Comparison of ENCODE assay signal across 8 cellular contexts in genomic region chr3:134250717-134251220, GRCh38. TPM values are rescaled to one million over a fixed set of nuclear protein-coding genes. Genes with fewer than 3 reads are reported as not detected.
DNase-seq lines count a peak whose midpoint lies in the region; ATAC-seq lines count a peak whose summit lies in the region.

TSS of gene RYK (minus strand) at chr3:134250859. CDS start at chr3:134250654, 205 bp downstream.

- H3K4me3 Mint-ChIP-seq in activated T-helper 2 cell treated with anti-CD3 and anti-CD28 coated beads, Interferon-gamma antibody, Interleukin-2, Interleukin-4, amounts not matched to agents 10 μg/mL and 5 μg/mL and 100 μg/mL, durations not matched to agents 14 hours and 24 hours and 36 hours (ENCODE audit: low read depth), result peak within 1 kb of the TSS; percentile 87
- H3K4me3 Mint-ChIP-seq in natural killer cell treated with Interleukin-12 subunit alpha and Interleukin-12 subunit beta and Interleukin-15 and Interleukin-18, amount 100 ng/mL, for 72 hours, result peak within 1 kb of the TSS; percentile 94

- peak; percentile 74 for ATAC-seq in GM21786 (IDR thresholded peaks at IDR 0.05; ENCODE audit: unreplicated experiment)
- ATAC-seq in natural killer cell treated with Interleukin-12 subunit alpha and Interleukin-12 subunit beta and Interleukin-15 and Interleukin-18, amount 100 ng/mL, for 72 hours, result peak; percentile 93 to 94
- ATAC-seq in stimulated activated naive CD8-positive, alpha-beta T cell treated with anti-CD3 and anti-CD28 coated beads, Interleukin-15, Interleukin-2, amounts not matched to agents 100 U/mL and 50 U/mL, for 24 hours, result peak; percentile 84

- H3K27me3 Mint-ChIP-seq in activated T-helper 2 cell treated with anti-CD3 and anti-CD28 coated beads, Interferon-gamma antibody, Interleukin-2, Interleukin-4, amounts not matched to agents 10 μg/mL and 5 μg/mL and 100 μg/mL, durations not matched to agents 14 hours and 24 hours and 36 hours (ENCODE audit: low read depth), result peaks cover 44% of the 10 kb centered on the region
- peaks cover 12 to 21% of the 10 kb centered on the region in 2 donors for H3K27me3 Mint-ChIP-seq in natural killer cell treated with Interleukin-12 subunit alpha and Interleukin-12 subunit beta and Interleukin-15 and Interleukin-18, amount 100 ng/mL, for 72 hours

- intact Hi-C loops in activated T-helper 2 cell treated with anti-CD3 and anti-CD28 coated beads, Interferon-gamma antibody, Interleukin-2, Interleukin-4, amounts not matched to agents 10 μg/mL and 5 μg/mL and 100 μg/mL, durations not matched to agents 14 hours and 24 hours and 36 hours (cut with micrococcal nuclease), result loop anchor here (2.0 to 5.0 kb wide), 4 partner anchors 18 to 678 kb away; partner anchors contain the start of genes ANAPC13, CDV3 and CEP63

- H3K36me3 Mint-ChIP-seq in activated T-helper 2 cell treated with anti-CD3 and anti-CD28 coated beads, Interferon-gamma antibody, Interleukin-2, Interleukin-4, amounts not matched to agents 10 μg/mL and 5 μg/mL and 100 μg/mL, durations not matched to agents 14 hours and 24 hours and 36 hours (ENCODE audit: low read depth), result no peaks in the 10 kb centered on the region
- no peaks in the 10 kb centered on the region for H3K36me3 Mint-ChIP-seq in natural killer cell treated with Interleukin-12 subunit alpha and Interleukin-12 subunit beta and Interleukin-15 and Interleukin-18, amount 100 ng/mL, for 72 hours

- DNase-seq in DMS79 treated with DMSO at 0.1 percent for 48 hours (lab: John Stamatoyannopoulos, UW) (peak; percentile 75), RKO (ENCODE audit: low spot score) (peak; percentile 83), fibroblast of peridontal ligament (ENCODE audit: extremely low read depth) (peak; percentile 54)
- peak; percentile 63 for DNase-seq in activated T-helper 2 cell treated with anti-CD3 and anti-CD28 coated beads, Interferon-gamma antibody, Interleukin-2, Interleukin-4, amounts not matched to agents 10 μg/mL and 5 μg/mL and 100 μg/mL, durations not matched to agents 14 hours and 24 hours and 36 hours (ENCODE audit: low spot score)
- DNase-seq in natural killer cell treated with Interleukin-12 subunit alpha and Interleukin-12 subunit beta and Interleukin-15 and Interleukin-18, amount 100 ng/mL, for 72 hours (ENCODE audit: low spot score), result peak; percentile 89
- peak; percentile 81 for DNase-seq in stimulated activated naive CD8-positive, alpha-beta T cell treated with anti-CD3 and anti-CD28 coated beads, Interleukin-15, Interleukin-2, amounts not matched to agents 100 U/mL and 50 U/mL, for 24 hours

- H3K36me3 ChIP-seq in KOPT-K1 (ENCODE audit: insufficient read depth, low read length), result no peaks in the 10 kb centered on the region

- H3K4me1 Mint-ChIP-seq in activated T-helper 2 cell treated with anti-CD3 and anti-CD28 coated beads, Interferon-gamma antibody, Interleukin-2, Interleukin-4, amounts not matched to agents 10 μg/mL and 5 μg/mL and 100 μg/mL, durations not matched to agents 14 hours and 24 hours and 36 hours (ENCODE audit: low read depth), result peaks cover 40% of the 10 kb centered on the region
- H3K4me1 Mint-ChIP-seq in natural killer cell treated with Interleukin-12 subunit alpha and Interleukin-12 subunit beta and Interleukin-15 and Interleukin-18, amount 100 ng/mL, for 72 hours (ENCODE audit: low read depth in 2 of 2), result peaks cover 26 to 34% of the 10 kb centered on the region in 2 donors

- peak within 1 kb of the TSS; percentile 69 for H3K27ac ChIP-seq in KOPT-K1 (ENCODE audit: low read depth, low read length, poor library complexity, severe bottlenecking)

- H3K9me3 ChIP-seq in KOPT-K1 (ENCODE audit: insufficient read depth, low read length, poor library complexity, severe bottlenecking), result no peaks in the 10 kb centered on the region

- H3K9me3 Mint-ChIP-seq in activated T-helper 2 cell treated with anti-CD3 and anti-CD28 coated beads, Interferon-gamma antibody, Interleukin-2, Interleukin-4, amounts not matched to agents 10 μg/mL and 5 μg/mL and 100 μg/mL, durations not matched to agents 14 hours and 24 hours and 36 hours, result peaks cover 4% of the 10 kb centered on the region
- H3K9me3 Mint-ChIP-seq in natural killer cell treated with Interleukin-12 subunit alpha and Interleukin-12 subunit beta and Interleukin-15 and Interleukin-18, amount 100 ng/mL, for 72 hours, result no peaks in the 10 kb centered on the region

- H3K27ac Mint-ChIP-seq in activated T-helper 2 cell treated with anti-CD3 and anti-CD28 coated beads, Interferon-gamma antibody, Interleukin-2, Interleukin-4, amounts not matched to agents 10 μg/mL and 5 μg/mL and 100 μg/mL, durations not matched to agents 14 hours and 24 hours and 36 hours, result peak within 1 kb of the TSS; percentile 77
- H3K27ac Mint-ChIP-seq in natural killer cell treated with Interleukin-12 subunit alpha and Interleukin-12 subunit beta and Interleukin-15 and Interleukin-18, amount 100 ng/mL, for 72 hours, result peak within 1 kb of the TSS; percentile 67 to 94

RNA-seq across cellular contexts. Expression of gene RYK, which starts in this region (rescaled TPM):
- 15.8 and 18.4 TPM in 2 replicates for total RNA-seq in activated T-helper 2 cell treated with anti-CD3 and anti-CD28 coated beads, Interferon-gamma antibody, Interleukin-2, Interleukin-4, amounts not matched to agents 10 μg/mL and 5 μg/mL and 100 μg/mL, durations not matched to agents 14 hours and 24 hours and 36 hours
- total RNA-seq in natural killer cell treated with Interleukin-12 subunit alpha and Interleukin-12 subunit beta and Interleukin-15 and Interleukin-18, amount 100 ng/mL, for 72 hours, result 10 to 100 TPM; 20.6 to 20.8 TPM

Comparison
In these comparisons a context has a peak if more than half of its experiments do, and no peak if none do; other contexts are left out.
1. Peak in every context shown above with its lines: DNase-seq, ATAC-seq and H3K27ac ChIP-seq.